12 cellular contexts compared by ENCODE assay signal in the genomic region with DNA sequence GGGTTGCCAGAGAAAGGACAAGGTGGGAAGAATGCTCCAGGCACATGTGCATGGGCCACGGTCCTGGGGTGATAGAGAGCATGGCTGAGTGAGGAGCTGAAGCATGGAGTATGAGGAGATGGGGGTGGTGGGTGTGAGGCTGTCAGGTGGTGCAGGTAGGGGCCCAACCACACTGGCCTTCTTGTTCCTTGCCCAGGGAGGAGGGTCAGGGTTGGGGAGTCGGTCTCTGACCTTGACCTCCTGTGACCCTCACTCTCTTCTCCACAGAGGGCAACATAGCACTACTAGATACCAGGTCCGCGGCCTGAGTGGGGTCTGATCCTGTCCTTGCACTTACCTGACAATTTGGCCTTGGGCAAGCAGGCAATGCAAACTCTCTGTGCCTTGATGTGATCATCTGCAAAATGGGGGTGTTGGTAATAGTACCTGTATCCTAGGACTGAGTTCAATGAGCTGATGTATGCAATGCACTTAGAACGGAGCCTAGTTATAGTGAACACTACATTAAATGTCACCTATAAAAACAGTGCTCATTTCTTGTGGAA.
A peak's percentile ranks its signal among the peaks of the same experiment; 100 is the strongest.
DNase-seq lines count a peak whose midpoint lies in the region; ATAC-seq and TF ChIP-seq lines count a peak whose summit lies in the region.
"Had no signal": no experiment of that assay in that cellular context is flagged by ENCODE, and none has a peak within 500 bp of the region (broad histone marks: within the 10 kb centered on the region; RNA-seq: fewer than 3 reads in every experiment).

No MANE protein-coding gene starts in this region.

- no peak for TF ChIP-seq CTCF in brain (conservative IDR thresholded peaks at IDR 0.05)
- TF ChIP-seq CTCF in neural crest cell (conservative IDR thresholded peaks at IDR 0.05): no peak
- no peak for TF ChIP-seq CTCF in left lung (IDR thresholded peaks at IDR 0.05)

- ATAC-seq in T-helper 17 cell (no peak), left lung (no peak)
- ATAC-seq: GM23338 had no signal

- H3K4me3 Mint-ChIP-seq in T-helper 17 cell: no peak overlapping the region
- H3K4me3 Mint-ChIP-seq in brain: no peak overlapping the region
- H3K4me3 Mint-ChIP-seq in neural crest cell: no peak overlapping the region
- H3K4me3 Mint-ChIP-seq: CD14-positive monocyte, GM23338 had no signal

- H3K9me3 ChIP-seq in T-helper 17 cell (ENCODE audit: control insufficient read depth, low read length, poor library complexity, severe bottlenecking): no peaks in the 10 kb centered on the region
- H3K9me3 ChIP-seq in left lung: peaks cover 0 to 4% of the 10 kb centered on the region in 2 donors

- no peak for DNase-seq in T-helper 17 cell
- DNase-seq in neural crest cell (ENCODE audit: low read depth, low spot score): no peak
- DNase-seq in NCI-H510A (lab: John Stamatoyannopoulos, UW): no peak
- DNase-seq in left lung: no peak
- no peak for DNase-seq in activated T-cell treated with anti-CD3 and anti-CD28 coated beads, Interleukin-2, amount 50 U/mL, for 1 hour
- no peak for DNase-seq in NCI-H1436 (lab: John Stamatoyannopoulos, UW)
- DNase-seq: DMS 273 treated with DMSO at 0.1 percent for 48 hours, H7, IMR-90 had no signal

- H3K36me3 Mint-ChIP-seq in T-helper 17 cell (ENCODE audit: low read depth): no peaks in the 10 kb centered on the region
- H3K36me3 Mint-ChIP-seq in brain: peaks cover 8% of the 10 kb centered on the region
- H3K36me3 Mint-ChIP-seq in neural crest cell (ENCODE audit: low read depth): peaks cover 2% of the 10 kb centered on the region

- H3K27me3 ChIP-seq in left lung: no peaks in the 10 kb centered on the region

- H3K27ac Mint-ChIP-seq in T-helper 17 cell (peak overlapping the region; percentile 11), brain (peak overlapping the region in 3 of 5 experiments; percentile 24 to 51 (median 49)), neural crest cell (ENCODE audit: unreplicated experiment) (peak overlapping the region; percentile 52)
- H3K27ac Mint-ChIP-seq: GM23338 had no signal

- H3K9me3 Mint-ChIP-seq in brain (peaks cover 0 to 8% (median 4%) of the 10 kb centered on the region in 5 experiments), neural crest cell (peaks cover 2% of the 10 kb centered on the region)

- H3K27ac ChIP-seq in left lung: no peak overlapping the region

- no peaks in the 10 kb centered on the region for H3K27me3 Mint-ChIP-seq in T-helper 17 cell
- H3K27me3 Mint-ChIP-seq in brain: peaks cover 2% of the 10 kb centered on the region
- no peaks in the 10 kb centered on the region for H3K27me3 Mint-ChIP-seq in neural crest cell (ENCODE audit: low read depth)

- H3K4me3 ChIP-seq in left lung: no peak overlapping the region
- H3K4me3 ChIP-seq: GM23338 had no signal

- H3K36me3 ChIP-seq in left lung: no peaks in the 10 kb centered on the region

- H3K4me1 Mint-ChIP-seq in T-helper 17 cell (peaks cover 17% of the 10 kb centered on the region), brain (peaks cover 62% of the 10 kb centered on the region), neural crest cell (peaks cover 11% of the 10 kb centered on the region)

- intact Hi-C loops in left lung (cut with DNase I): no loop called here

- no peaks in the 10 kb centered on the region for H3K4me1 ChIP-seq in left lung
